ENCODE assay signal across 8 cellular contexts in the genomic region with DNA sequence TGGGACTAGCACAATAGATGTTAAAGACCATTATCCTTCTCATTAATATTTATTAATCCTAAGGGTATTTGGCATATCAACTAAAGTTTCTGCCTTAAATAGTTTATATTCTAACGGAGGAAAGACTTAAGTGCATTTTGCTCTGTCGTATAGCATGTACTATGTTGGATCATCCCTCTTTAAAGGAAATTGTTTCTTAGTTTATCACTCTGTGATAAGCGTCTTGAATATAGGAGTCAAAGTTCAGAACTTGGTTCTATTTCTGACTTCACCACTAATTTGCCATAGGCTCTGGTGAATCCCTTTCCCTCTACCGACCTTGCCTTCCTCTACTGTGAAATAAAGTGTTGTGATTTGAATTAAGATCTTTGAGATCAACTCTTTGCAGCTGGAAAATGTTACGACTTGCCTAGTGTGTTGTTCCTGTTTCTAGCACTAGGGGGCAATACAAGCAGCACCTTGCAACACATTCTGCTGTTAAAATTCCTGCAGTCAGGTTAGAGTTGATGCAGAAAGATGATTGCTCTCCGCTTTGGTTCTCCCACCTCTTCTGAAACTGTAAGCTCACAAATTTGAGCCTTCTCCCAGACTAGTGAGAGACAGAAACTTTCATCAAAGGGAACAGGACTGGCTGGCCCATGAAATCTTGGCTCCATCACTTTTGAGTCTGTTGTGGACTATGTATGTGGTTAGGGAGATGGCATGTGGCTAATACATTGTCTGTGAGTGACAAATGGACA. TPM values are rescaled to one million over a fixed set of nuclear protein-coding genes. Genes with fewer than 3 reads are reported as not detected.
A peak's percentile ranks its signal among the peaks of the same experiment; 100 is the strongest.
DNase-seq lines count a peak whose midpoint lies in the region; ATAC-seq and TF ChIP-seq lines count a peak whose summit lies in the region.

No MANE protein-coding gene starts in this region.

- ATAC-seq in WTC11 (peak; percentile 73), lower lobe of right lung (peak; percentile 80 to 82), GM21526 (IDR thresholded peaks at IDR 0.05; ENCODE audit: low FRiP score, unreplicated experiment) (no peak)

- no peak overlapping the region for H3K27ac Mint-ChIP-seq in WTC11

- DNase-seq in 8988T (peak; percentile 30), GM04503 (ENCODE audit: low read depth) (peak; percentile 13), NCI-H1417 treated with DMSO at 0.1 percent for 48 hours (lab: John Stamatoyannopoulos, UW) (peak; percentile 2), WTC11 (ENCODE audit: low spot score) (peak; percentile 51), lower lobe of right lung (no peak)
- peak; percentile 45 for DNase-seq in effector CD4-positive, alpha-beta T cell
- DNase-seq in stimulated activated CD8-positive, alpha-beta memory T cell treated with anti-CD3 and anti-CD28 coated beads, Interleukin-4, amount 100 ng/mL, for 4 hours (ENCODE audit: low read depth in 2 of 2, low spot score in 1 of 2), result peak; percentile 1 to 6

- H3K27me3 ChIP-seq in lower lobe of right lung (ENCODE audit: low read depth), result no peaks in the 10 kb centered on the region

- no peak overlapping the region for H3K27ac ChIP-seq in lower lobe of right lung

- POLR2A ChIA-PET in WTC11 (lab: Charles Lee), result interaction anchor here (1.0 kb wide), 1 partner anchor 185 kb away, joined by 4 read pairs; no protein-coding TSS in a partner anchor

- no peaks in the 10 kb centered on the region for H3K36me3 Mint-ChIP-seq in WTC11

- H3K9me3 ChIP-seq in lower lobe of right lung, result no peaks in the 10 kb centered on the region

- TF ChIP-seq CTCF in WTC11 (IDR thresholded peaks at IDR 0.05) (peak; percentile 72), lower lobe of right lung (IDR thresholded peaks at IDR 0.05) (peak; percentile 91)

- no peaks in the 10 kb centered on the region for H3K4me1 ChIP-seq in lower lobe of right lung

- intact Hi-C loops in lower lobe of right lung (cut with DNase I), result loop anchor here (10.0 kb wide), 1 partner anchor 189 kb away; no protein-coding TSS in a partner anchor

- H3K4me1 Mint-ChIP-seq in WTC11, result 0 out of 2 replicates have a peak, but pooled peaks cover 3% of the 10 kb centered on the region

- H3K9me3 Mint-ChIP-seq in WTC11, result no peaks in the 10 kb centered on the region

- no peaks in the 10 kb centered on the region for H3K27me3 Mint-ChIP-seq in WTC11 (ENCODE audit: low read depth)

- CTCF ChIA-PET in WTC11 (lab: Charles Lee), result interaction anchor here (0.5 to 2.8 kb wide), 40 partner anchors 11 to 1251 kb away, joined by 3 to 60 read pairs (median 3); partner anchors contain the start of genes C22orf31 and ZNRF3

- no peaks in the 10 kb centered on the region for H3K36me3 ChIP-seq in lower lobe of right lung

- no peak overlapping the region for H3K4me3 Mint-ChIP-seq in WTC11

- no peak overlapping the region for H3K4me3 ChIP-seq in lower lobe of right lung

TF ChIP-seq in WTC11, 78 proteins besides CTCF, POLR2A, EP300 and RAD21:
- no peak for TF ChIP-seq NR3C1 (CRISPR knock-in tag; conservative IDR thresholded peaks at IDR 0.05; ENCODE audit: low read depth)
- TF ChIP-seq ESRRA (CRISPR knock-in tag; IDR thresholded peaks at IDR 0.05; ENCODE audit: borderline replicate concordance), result no peak
- no peak for TF ChIP-seq KAT7 (CRISPR knock-in tag; IDR thresholded peaks at IDR 0.05; ENCODE audit: borderline replicate concordance)
- TF ChIP-seq, protein P1, sequence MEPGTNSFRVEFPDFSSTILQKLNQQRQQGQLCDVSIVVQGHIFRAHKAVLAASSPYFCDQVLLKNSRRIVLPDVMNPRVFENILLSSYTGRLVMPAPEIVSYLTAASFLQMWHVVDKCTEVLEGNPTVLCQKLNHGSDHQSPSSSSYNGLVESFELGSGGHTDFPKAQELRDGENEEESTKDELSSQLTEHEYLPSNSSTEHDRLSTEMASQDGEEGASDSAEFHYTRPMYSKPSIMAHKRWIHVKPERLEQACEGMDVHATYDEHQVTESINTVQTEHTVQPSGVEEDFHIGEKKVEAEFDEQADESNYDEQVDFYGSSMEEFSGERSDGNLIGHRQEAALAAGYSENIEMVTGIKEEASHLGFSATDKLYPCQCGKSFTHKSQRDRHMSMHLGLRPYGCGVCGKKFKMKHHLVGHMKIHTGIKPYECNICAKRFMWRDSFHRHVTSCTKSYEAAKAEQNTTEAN (CRISPR knock-in tag; IDR thresholded peaks at IDR 0.05), result no peak
- no peak for TF ChIP-seq ATF2 (CRISPR knock-in tag; IDR thresholded peaks at IDR 0.05; ENCODE audit: borderline replicate concordance, low read depth)
- no peak for TF ChIP-seq NFE2L1 (CRISPR knock-in tag; IDR thresholded peaks at IDR 0.05)
- TF ChIP-seq ETV6 (CRISPR knock-in tag; IDR thresholded peaks at IDR 0.05), result no peak
- TF ChIP-seq ZNF671 (CRISPR knock-in tag; IDR thresholded peaks at IDR 0.05), result no peak

RNA-seq across cellular contexts. Expression of gene ZNRF3, which starts 27.8 kb away (rescaled TPM):
- total RNA-seq in WTC11 (2021) (20.6 to 25.4 TPM (median 21.6 TPM) in 3 replicates), lower lobe of right lung (11.3 TPM)

RNA-seq across cellular contexts. Expression of gene XBP1, which starts 55.2 kb away (rescaled TPM):
- total RNA-seq in WTC11 (2021) (104 to 127 TPM (median 107 TPM) in 3 replicates), lower lobe of right lung (216 TPM)
